Comparison of ENCODE assay signal across 1 cellular context in the genomic region with DNA sequence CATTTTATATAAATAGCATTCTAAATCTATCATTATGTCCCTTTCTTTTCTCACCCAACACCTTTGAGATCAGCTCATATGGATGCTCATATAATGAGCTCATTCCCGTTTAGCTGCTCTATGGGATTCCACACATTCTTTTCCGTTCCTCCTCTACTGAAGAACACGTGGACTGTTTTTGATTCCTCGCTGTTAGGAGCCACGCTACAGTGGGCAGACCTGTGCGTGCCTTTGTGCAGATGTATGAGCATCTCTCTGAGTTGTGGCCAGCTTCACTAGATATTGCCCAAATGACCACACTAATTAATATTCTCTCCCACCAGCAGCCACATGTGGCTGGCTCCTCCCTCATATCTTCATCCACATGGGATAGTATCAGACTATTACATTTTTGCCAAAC.
TF ChIP-seq lines count a peak whose summit lies in the region.

No MANE protein-coding gene starts in this region.

TF ChIP-seq in GM23338, 12 proteins besides CTCF, POLR2A, EP300 and RAD21:
- TF ChIP-seq, protein P1, sequence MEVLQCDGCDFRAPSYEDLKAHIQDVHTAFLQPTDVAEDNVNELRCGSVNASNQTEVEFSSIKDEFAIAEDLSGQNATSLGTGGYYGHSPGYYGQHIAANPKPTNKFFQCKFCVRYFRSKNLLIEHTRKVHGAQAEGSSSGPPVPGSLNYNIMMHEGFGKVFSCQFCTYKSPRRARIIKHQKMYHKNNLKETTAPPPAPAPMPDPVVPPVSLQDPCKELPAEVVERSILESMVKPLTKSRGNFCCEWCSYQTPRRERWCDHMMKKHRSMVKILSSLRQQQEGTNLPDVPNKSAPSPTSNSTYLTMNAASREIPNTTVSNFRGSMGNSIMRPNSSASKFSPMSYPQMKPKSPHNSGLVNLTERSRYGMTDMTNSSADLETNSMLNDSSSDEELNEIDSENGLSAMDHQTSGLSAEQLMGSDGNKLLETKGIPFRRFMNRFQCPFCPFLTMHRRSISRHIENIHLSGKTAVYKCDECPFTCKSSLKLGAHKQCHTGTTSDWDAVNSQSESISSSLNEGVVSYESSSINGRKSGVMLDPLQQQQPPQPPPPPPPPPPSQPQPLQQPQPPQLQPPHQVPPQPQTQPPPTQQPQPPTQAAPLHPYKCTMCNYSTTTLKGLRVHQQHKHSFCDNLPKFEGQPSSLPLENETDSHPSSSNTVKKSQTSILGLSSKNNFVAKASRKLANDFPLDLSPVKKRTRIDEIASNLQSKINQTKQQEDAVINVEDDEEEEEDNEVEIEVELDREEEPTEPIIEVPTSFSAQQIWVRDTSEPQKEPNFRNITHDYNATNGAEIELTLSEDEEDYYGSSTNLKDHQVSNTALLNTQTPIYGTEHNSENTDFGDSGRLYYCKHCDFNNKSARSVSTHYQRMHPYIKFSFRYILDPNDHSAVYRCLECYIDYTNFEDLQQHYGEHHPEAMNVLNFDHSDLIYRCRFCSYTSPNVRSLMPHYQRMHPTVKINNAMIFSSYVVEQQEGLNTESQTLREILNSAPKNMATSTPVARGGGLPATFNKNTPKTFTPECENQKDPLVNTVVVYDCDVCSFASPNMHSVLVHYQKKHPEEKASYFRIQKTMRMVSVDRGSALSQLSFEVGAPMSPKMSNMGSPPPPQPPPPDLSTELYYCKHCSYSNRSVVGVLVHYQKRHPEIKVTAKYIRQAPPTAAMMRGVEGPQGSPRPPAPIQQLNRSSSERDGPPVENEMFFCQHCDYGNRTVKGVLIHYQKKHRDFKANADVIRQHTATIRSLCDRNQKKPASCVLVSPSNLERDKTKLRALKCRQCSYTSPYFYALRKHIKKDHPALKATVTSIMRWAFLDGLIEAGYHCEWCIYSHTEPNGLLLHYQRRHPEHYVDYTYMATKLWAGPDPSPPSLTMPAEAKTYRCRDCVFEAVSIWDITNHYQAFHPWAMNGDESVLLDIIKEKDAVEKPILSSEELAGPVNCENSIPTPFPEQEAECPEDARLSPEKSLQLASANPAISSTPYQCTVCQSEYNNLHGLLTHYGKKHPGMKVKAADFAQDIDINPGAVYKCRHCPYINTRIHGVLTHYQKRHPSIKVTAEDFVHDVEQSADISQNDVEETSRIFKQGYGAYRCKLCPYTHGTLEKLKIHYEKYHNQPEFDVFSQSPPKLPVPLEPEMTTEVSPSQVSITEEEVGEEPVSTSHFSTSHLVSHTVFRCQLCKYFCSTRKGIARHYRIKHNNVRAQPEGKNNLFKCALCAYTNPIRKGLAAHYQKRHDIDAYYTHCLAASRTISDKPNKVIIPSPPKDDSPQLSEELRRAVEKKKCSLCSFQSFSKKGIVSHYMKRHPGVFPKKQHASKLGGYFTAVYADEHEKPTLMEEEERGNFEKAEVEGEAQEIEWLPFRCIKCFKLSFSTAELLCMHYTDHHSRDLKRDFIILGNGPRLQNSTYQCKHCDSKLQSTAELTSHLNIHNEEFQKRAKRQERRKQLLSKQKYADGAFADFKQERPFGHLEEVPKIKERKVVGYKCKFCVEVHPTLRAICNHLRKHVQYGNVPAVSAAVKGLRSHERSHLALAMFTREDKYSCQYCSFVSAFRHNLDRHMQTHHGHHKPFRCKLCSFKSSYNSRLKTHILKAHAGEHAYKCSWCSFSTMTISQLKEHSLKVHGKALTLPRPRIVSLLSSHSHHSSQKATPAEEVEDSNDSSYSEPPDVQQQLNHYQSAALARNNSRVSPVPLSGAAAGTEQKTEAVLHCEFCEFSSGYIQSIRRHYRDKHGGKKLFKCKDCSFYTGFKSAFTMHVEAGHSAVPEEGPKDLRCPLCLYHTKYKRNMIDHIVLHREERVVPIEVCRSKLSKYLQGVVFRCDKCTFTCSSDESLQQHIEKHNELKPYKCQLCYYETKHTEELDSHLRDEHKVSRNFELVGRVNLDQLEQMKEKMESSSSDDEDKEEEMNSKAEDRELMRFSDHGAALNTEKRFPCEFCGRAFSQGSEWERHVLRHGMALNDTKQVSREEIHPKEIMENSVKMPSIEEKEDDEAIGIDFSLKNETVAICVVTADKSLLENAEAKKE (CRISPR knock-in tag; IDR thresholded peaks at IDR 0.05): no peak
- TF ChIP-seq POLR2AphosphoS5 (IDR thresholded peaks at IDR 0.05; ENCODE audit: low read depth): no peak
- TF ChIP-seq EZH2 (IDR thresholded peaks at IDR 0.05; ENCODE audit: low read depth, unreplicated experiment): no peak
- TF ChIP-seq, protein P2, sequence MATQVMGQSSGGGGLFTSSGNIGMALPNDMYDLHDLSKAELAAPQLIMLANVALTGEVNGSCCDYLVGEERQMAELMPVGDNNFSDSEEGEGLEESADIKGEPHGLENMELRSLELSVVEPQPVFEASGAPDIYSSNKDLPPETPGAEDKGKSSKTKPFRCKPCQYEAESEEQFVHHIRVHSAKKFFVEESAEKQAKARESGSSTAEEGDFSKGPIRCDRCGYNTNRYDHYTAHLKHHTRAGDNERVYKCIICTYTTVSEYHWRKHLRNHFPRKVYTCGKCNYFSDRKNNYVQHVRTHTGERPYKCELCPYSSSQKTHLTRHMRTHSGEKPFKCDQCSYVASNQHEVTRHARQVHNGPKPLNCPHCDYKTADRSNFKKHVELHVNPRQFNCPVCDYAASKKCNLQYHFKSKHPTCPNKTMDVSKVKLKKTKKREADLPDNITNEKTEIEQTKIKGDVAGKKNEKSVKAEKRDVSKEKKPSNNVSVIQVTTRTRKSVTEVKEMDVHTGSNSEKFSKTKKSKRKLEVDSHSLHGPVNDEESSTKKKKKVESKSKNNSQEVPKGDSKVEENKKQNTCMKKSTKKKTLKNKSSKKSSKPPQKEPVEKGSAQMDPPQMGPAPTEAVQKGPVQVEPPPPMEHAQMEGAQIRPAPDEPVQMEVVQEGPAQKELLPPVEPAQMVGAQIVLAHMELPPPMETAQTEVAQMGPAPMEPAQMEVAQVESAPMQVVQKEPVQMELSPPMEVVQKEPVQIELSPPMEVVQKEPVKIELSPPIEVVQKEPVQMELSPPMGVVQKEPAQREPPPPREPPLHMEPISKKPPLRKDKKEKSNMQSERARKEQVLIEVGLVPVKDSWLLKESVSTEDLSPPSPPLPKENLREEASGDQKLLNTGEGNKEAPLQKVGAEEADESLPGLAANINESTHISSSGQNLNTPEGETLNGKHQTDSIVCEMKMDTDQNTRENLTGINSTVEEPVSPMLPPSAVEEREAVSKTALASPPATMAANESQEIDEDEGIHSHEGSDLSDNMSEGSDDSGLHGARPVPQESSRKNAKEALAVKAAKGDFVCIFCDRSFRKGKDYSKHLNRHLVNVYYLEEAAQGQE (IDR thresholded peaks at IDR 0.05; ENCODE audit: unreplicated experiment): no peak
- TF ChIP-seq, protein P3, sequence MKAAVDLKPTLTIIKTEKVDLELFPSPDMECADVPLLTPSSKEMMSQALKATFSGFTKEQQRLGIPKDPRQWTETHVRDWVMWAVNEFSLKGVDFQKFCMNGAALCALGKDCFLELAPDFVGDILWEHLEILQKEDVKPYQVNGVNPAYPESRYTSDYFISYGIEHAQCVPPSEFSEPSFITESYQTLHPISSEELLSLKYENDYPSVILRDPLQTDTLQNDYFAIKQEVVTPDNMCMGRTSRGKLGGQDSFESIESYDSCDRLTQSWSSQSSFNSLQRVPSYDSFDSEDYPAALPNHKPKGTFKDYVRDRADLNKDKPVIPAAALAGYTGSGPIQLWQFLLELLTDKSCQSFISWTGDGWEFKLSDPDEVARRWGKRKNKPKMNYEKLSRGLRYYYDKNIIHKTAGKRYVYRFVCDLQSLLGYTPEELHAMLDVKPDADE (IDR thresholded peaks at IDR 0.05): no peak
- TF ChIP-seq EZH2phosphoT487 (IDR thresholded peaks at IDR 0.05; ENCODE audit: unreplicated experiment): no peak
- TF ChIP-seq JUNB (IDR thresholded peaks at IDR 0.05; ENCODE audit: unreplicated experiment): no peak
- TF ChIP-seq ZNF331 (CRISPR knock-in tag; IDR thresholded peaks at IDR 0.05; ENCODE audit: low read depth): no peak
- no peak for TF ChIP-seq CREB1 (CRISPR knock-in tag; IDR thresholded peaks at IDR 0.05; ENCODE audit: low read depth)
- no peak for TF ChIP-seq ZNF114 (CRISPR knock-in tag; IDR thresholded peaks at IDR 0.05)
- no peak for TF ChIP-seq STAT1 (IDR thresholded peaks at IDR 0.05; ENCODE audit: unreplicated experiment)
- no peak for TF ChIP-seq NANOG (IDR thresholded peaks at IDR 0.05; ENCODE audit: borderline replicate concordance)
TF ChIP-seq in GM23338: peak in this region for 0.
